Comparison of ENCODE assay signal across 21 cellular contexts in genomic region chr10:27514243-27514642, GRCh38. TPM values are rescaled to one million over a fixed set of nuclear protein-coding genes. Genes with fewer than 3 reads are reported as not detected.
DNase-seq lines count a peak whose midpoint lies in the region; ATAC-seq, FAIRE-seq and TF ChIP-seq lines count a peak whose summit lies in the region.
"Had no signal": no experiment of that assay in that cellular context is flagged by ENCODE, and none has a peak within 500 bp of the region (broad histone marks: within the 10 kb centered on the region; RNA-seq: fewer than 3 reads in every experiment).

No MANE protein-coding gene starts in this region.

- H2AFZ ChIP-seq in SK-N-SH (ENCODE audit: low read depth): no peak overlapping the region

- in situ Hi-C loops in HAP-1 (cut with MboI; ENCODE audit: low sequenced_read_pairs): no loop called here

- no peak for ATAC-seq in stimulated activated naive CD8-positive, alpha-beta T cell treated with anti-CD3 and anti-CD28 coated beads, Interleukin-15, amount 100 ng/mL, for 72 hours
- ATAC-seq in stimulated activated naive CD8-positive, alpha-beta T cell treated with anti-CD3 and anti-CD28 coated beads, Interleukin-15, Interleukin-2, amounts not matched to agents 100 U/mL and 50 U/mL, for 24 hours: no peak
- ATAC-seq in activated CD8-positive, alpha-beta T cell treated with anti-CD3 and anti-CD28 coated beads for 36 hours: no peak

- H3K4me2 ChIP-seq in SK-N-SH: no peak overlapping the region

- H3K4me3 ChIP-seq in kidney (ENCODE audit: low read length in 2 of 2) (no peak overlapping the region), SK-N-SH (ENCODE audit: low read depth in 2 of 2, low read length in 1 of 2) (no peak overlapping the region), HAP-1 (no peak overlapping the region), vagina (no peak overlapping the region)
- H3K4me3 ChIP-seq: breast epithelium, MG63, sigmoid colon, suprapubic skin had no signal

- no peaks in the 10 kb centered on the region for H3K27me3 ChIP-seq in SK-N-SH (ENCODE audit: insufficient read depth)
- H3K27me3 ChIP-seq in HAP-1 (ENCODE audit: low read depth): no peaks in the 10 kb centered on the region
- no peaks in the 10 kb centered on the region for H3K27me3 ChIP-seq in vagina
- H3K27me3 ChIP-seq: breast epithelium, MG63, sigmoid colon, suprapubic skin had no signal

- H3K9ac ChIP-seq in kidney (ENCODE audit: low read length in 2 of 2) (no peak overlapping the region), SK-N-SH (no peak overlapping the region)

- H3K9me3 ChIP-seq in kidney (ENCODE audit: control insufficient read depth in 1 of 2, low read length in 2 of 2): no peaks in the 10 kb centered on the region
- H3K9me3 ChIP-seq in SK-N-SH: no peaks in the 10 kb centered on the region
- H3K9me3 ChIP-seq in HAP-1: no peaks in the 10 kb centered on the region
- no peaks in the 10 kb centered on the region for H3K9me3 ChIP-seq in vagina
- H3K9me3 ChIP-seq: breast epithelium, MG63, sigmoid colon, suprapubic skin had no signal

- peak; percentile 63 for FAIRE-seq in kidney (lab: Jason Lieb, UNC)
- FAIRE-seq: GM18507, H54, keratinocyte had no signal

- H3K9me3 Mint-ChIP-seq in stimulated activated naive CD8-positive, alpha-beta T cell treated with anti-CD3 and anti-CD28 coated beads, Interleukin-15, amount 100 ng/mL, for 72 hours: no peaks in the 10 kb centered on the region
- H3K9me3 Mint-ChIP-seq in activated CD8-positive, alpha-beta T cell treated with anti-CD3 and anti-CD28 coated beads for 36 hours: no peaks in the 10 kb centered on the region

- TF ChIP-seq EP300 in SK-N-SH (IDR thresholded peaks at IDR 0.05; ENCODE audit: borderline replicate concordance in 1 of 2, low read depth in 1 of 2, low read length in 1 of 2): no peak

- peaks cover 11% of the 10 kb centered on the region for H3F3A ChIP-seq in SK-N-SH (replicated peaks; ENCODE audit: insufficient read depth)

- no peaks in the 10 kb centered on the region for H3K27me3 Mint-ChIP-seq in stimulated activated naive CD8-positive, alpha-beta T cell treated with anti-CD3 and anti-CD28 coated beads, Interleukin-15, amount 100 ng/mL, for 72 hours
- no peaks in the 10 kb centered on the region for H3K27me3 Mint-ChIP-seq in activated CD8-positive, alpha-beta T cell treated with anti-CD3 and anti-CD28 coated beads for 36 hours

- H3K79me2 ChIP-seq in SK-N-SH (ENCODE audit: insufficient read depth): peaks cover 90% of the 10 kb centered on the region

- H3K36me3 ChIP-seq in kidney (ENCODE audit: control insufficient read depth in 1 of 2, insufficient read depth in 2 of 2, low read length in 2 of 2): peaks cover 2 to 6% of the 10 kb centered on the region in 2 donors
- H3K36me3 ChIP-seq in SK-N-SH (replicated peaks in 1 of 2; ENCODE audit: control insufficient read depth in 1 of 2, insufficient read depth in 2 of 2, low read length in 1 of 2): peaks cover 21 to 57% of the 10 kb centered on the region in 2 experiments
- H3K36me3 ChIP-seq in HAP-1 (replicated peaks): peaks cover 11% of the 10 kb centered on the region; the same call in 1 of the 2 replicates
- H3K36me3 ChIP-seq in vagina: peaks cover 0 to 21% of the 10 kb centered on the region in 2 donors
- H3K36me3 ChIP-seq: breast epithelium had no signal

- no peaks in the 10 kb centered on the region for H3K9me2 ChIP-seq in SK-N-SH

- POLR2A ChIA-PET in activated CD8-positive, alpha-beta T cell treated with anti-CD3 and anti-CD28 coated beads for 36 hours (lab: Charles Lee): interaction anchor here (0.8 to 1.4 kb wide), 2 partner anchors 10 to 23 kb away, joined by 3 to 7 read pairs; partner anchors contain the start of gene RAB18
- POLR2A ChIA-PET in SK-N-SH (lab: Yijun Ruan, JAX): no interaction called here

- H3K4me1 ChIP-seq in kidney (ENCODE audit: control insufficient read depth in 1 of 2, insufficient read depth in 1 of 2, low read depth in 1 of 2, low read length in 2 of 2): no peaks in the 10 kb centered on the region
- no peaks in the 10 kb centered on the region; a peak in 1 of 4 replicates for H3K4me1 ChIP-seq in SK-N-SH (ENCODE audit: control insufficient read depth in 1 of 2, insufficient read depth in 2 of 2, low read depth in 1 of 2, low read length in 1 of 2)
- H3K4me1 ChIP-seq in HAP-1: no peaks in the 10 kb centered on the region
- peaks cover 43% of the 10 kb centered on the region for H3K4me1 ChIP-seq in vagina
- H3K4me1 ChIP-seq: breast epithelium had no signal

- peaks cover 54% of the 10 kb centered on the region for H3K36me3 Mint-ChIP-seq in activated CD8-positive, alpha-beta T cell treated with anti-CD3 and anti-CD28 coated beads for 36 hours (ENCODE audit: low read depth)

- TF ChIP-seq POLR2A in vagina (IDR thresholded peaks at IDR 0.05): no peak

- H3K4me1 Mint-ChIP-seq in stimulated activated naive CD8-positive, alpha-beta T cell treated with anti-CD3 and anti-CD28 coated beads, Interleukin-15, amount 100 ng/mL, for 72 hours: peaks cover 65% of the 10 kb centered on the region
- H3K4me1 Mint-ChIP-seq in activated CD8-positive, alpha-beta T cell treated with anti-CD3 and anti-CD28 coated beads for 36 hours (ENCODE audit: low read depth): peaks cover 68% of the 10 kb centered on the region

- H3K4me3 Mint-ChIP-seq in stimulated activated naive CD8-positive, alpha-beta T cell treated with anti-CD3 and anti-CD28 coated beads, Interleukin-15, amount 100 ng/mL, for 72 hours: peak overlapping the region; percentile 40 to 68
- H3K4me3 Mint-ChIP-seq in activated CD8-positive, alpha-beta T cell treated with anti-CD3 and anti-CD28 coated beads for 36 hours: no peak overlapping the region

- no peak for TF ChIP-seq CTCF in activated CD8-positive, alpha-beta T cell treated with anti-CD3 and anti-CD28 coated beads for 36 hours (IDR thresholded peaks at IDR 0.05)
- TF ChIP-seq CTCF in kidney (IDR thresholded peaks at IDR 0.05; ENCODE audit: borderline replicate concordance, extremely low read depth, insufficient read depth) (no peak), SK-N-SH (IDR thresholded peaks at IDR 0.05) (no peak), vagina (IDR thresholded peaks at IDR 0.05) (no peak)

- peak overlapping the region in 1 of 2 donors; percentile 86 for H3K27ac Mint-ChIP-seq in stimulated activated naive CD8-positive, alpha-beta T cell treated with anti-CD3 and anti-CD28 coated beads, Interleukin-15, amount 100 ng/mL, for 72 hours
- peak overlapping the region; percentile 89 for H3K27ac Mint-ChIP-seq in activated CD8-positive, alpha-beta T cell treated with anti-CD3 and anti-CD28 coated beads for 36 hours

- intact Hi-C loops in activated CD8-positive, alpha-beta T cell treated with anti-CD3 and anti-CD28 coated beads for 36 hours (cut with micrococcal nuclease): no loop called here
- intact Hi-C loops in kidney (cut with DNase I): no loop called here
- intact Hi-C loops in vagina (cut with DNase I): no loop called here

- TF ChIP-seq RAD21 in SK-N-SH (IDR thresholded peaks at IDR 0.05; ENCODE audit: low read length): no peak

- WGBS in SK-N-SH (ENCODE audit: low lambda C conversion rate): 95% methylated on average over 3 of the region's 3 CpGs

- no peak for DNase-seq in stimulated activated naive CD8-positive, alpha-beta T cell treated with anti-CD3 and anti-CD28 coated beads, Interleukin-15, amount 100 ng/mL, for 72 hours
- DNase-seq in stimulated activated naive CD8-positive, alpha-beta T cell treated with anti-CD3 and anti-CD28 coated beads, Interleukin-15, Interleukin-2, amounts not matched to agents 100 U/mL and 50 U/mL, for 24 hours: no peak
- DNase-seq in activated CD8-positive, alpha-beta T cell treated with anti-CD3 and anti-CD28 coated beads for 36 hours: no peak
- DNase-seq in kidney: no peak
- no peak for DNase-seq in SK-N-SH
- DNase-seq in HAP-1 (ENCODE audit: low spot score in 2 of 2): no peak
- no peak for DNase-seq in vagina (ENCODE audit: extremely low spot score in 2 of 2)
- DNase-seq in DMS 273 (lab: John Stamatoyannopoulos, UW; ENCODE audit: unreplicated experiment): no peak
- DNase-seq: activated effector memory CD4-positive, alpha-beta T cell treated with anti-CD3 and anti-CD28 coated beads, Interleukin-2, amount 50 U/mL, for 16 hours; DMS153; NCI-H187 treated with DMSO at 0.1 percent for 48 hours; NCI-H510A treated with DMSO at 0.1 percent for 48 hours; nucleus accumbens; sigmoid colon; stimulated activated CD4-positive, alpha-beta T cell treated with anti-CD3 and anti-CD28 coated beads, Interleukin-2, amount 100 ng/mL, for 48 hours had no signal

- CTCF ChIA-PET in activated CD8-positive, alpha-beta T cell treated with anti-CD3 and anti-CD28 coated beads for 36 hours (lab: Charles Lee): interaction anchor here (1.8 kb wide), 1 partner anchor 9 kb away, joined by 5 read pairs; no protein-coding TSS in a partner anchor
- CTCF ChIA-PET in SK-N-SH (lab: Yijun Ruan, JAX): interaction anchor here (1.0 kb wide), 1 partner anchor 9 kb away, joined by 3 read pairs; no protein-coding TSS in a partner anchor

- no peak overlapping the region for H3K27ac ChIP-seq in kidney (ENCODE audit: low read depth in 2 of 2, low read length in 2 of 2)
- peak overlapping the region in 1 of 2 experiments; percentile 22; a peak in 1 of 4 replicates for H3K27ac ChIP-seq in SK-N-SH (ENCODE audit: low read depth in 2 of 2, low read length in 1 of 2)
- H3K27ac ChIP-seq in vagina: no peak overlapping the region
- H3K27ac ChIP-seq: breast epithelium, sigmoid colon, suprapubic skin had no signal

- H4K20me1 ChIP-seq in SK-N-SH (ENCODE audit: insufficient read depth): peaks cover 61% of the 10 kb centered on the region

TF ChIP-seq in SK-N-SH, 30 proteins besides CTCF, POLR2A, EP300 and RAD21 (continues in another document):
- TF ChIP-seq, protein P1, sequence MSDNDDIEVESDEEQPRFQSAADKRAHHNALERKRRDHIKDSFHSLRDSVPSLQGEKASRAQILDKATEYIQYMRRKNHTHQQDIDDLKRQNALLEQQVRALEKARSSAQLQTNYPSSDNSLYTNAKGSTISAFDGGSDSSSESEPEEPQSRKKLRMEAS (IDR thresholded peaks at IDR 0.05; ENCODE audit: low read depth): no peak
- TF ChIP-seq USF1 (IDR thresholded peaks at IDR 0.05; ENCODE audit: borderline replicate concordance, low read depth) (no peak), EZH2phosphoT487 (IDR thresholded peaks at IDR 0.05; ENCODE audit: borderline replicate concordance, low read depth) (no peak), MEF2A (IDR thresholded peaks at IDR 0.05; ENCODE audit: borderline replicate concordance, low read depth) (no peak)

RNA-seq across cellular contexts. Expression of gene RAB18, which starts 10.1 kb away (rescaled TPM):
- 10 to 100 TPM; 42.0 to 47.2 TPM for total RNA-seq in activated CD8-positive, alpha-beta T cell treated with anti-CD3 and anti-CD28 coated beads for 36 hours
- total RNA-seq in kidney (113 TPM), vagina (34.9 TPM)
- polyA plus RNA-seq in kidney (ENCODE audit: insufficient read depth, low read depth, low replicate concordance) (57.9 TPM), SK-N-SH (2012; rRNA removed) (10.2 and 13.6 TPM in 2 replicates)
- polyA plus RNA-seq in SK-N-SH (2012; cell fraction: cytosol; rRNA removed): 15.8 and 26.8 TPM in 2 replicates
- 4.3 and 9.7 TPM in 2 replicates for polyA plus RNA-seq in SK-N-SH (2012; cell fraction: nucleus; rRNA removed)
